In the genomic region with DNA sequence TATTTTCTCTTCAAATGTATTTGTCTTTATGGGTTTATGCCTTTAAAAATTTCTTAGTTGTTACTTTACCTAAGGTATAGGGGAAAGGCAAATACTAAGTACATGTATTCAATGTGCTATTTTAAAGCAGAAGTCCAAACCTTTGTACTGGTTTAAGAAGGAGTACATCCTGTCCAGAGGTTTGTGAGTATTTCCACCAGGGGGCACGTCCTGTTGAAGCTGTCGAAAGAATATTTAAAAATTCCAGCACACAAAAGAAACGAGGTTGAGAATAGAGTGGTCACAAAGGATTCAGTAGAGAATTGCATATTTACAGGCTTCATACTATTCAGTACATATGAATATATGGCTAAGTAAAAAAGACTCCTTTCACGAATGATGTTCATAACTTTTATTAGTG, we compare ENCODE assay signal across 17 cellular contexts. TPM values are rescaled to one million over a fixed set of nuclear protein-coding genes. Genes with fewer than 3 reads are reported as not detected.
DNase-seq lines count a peak whose midpoint lies in the region; ATAC-seq, FAIRE-seq and TF ChIP-seq lines count a peak whose summit lies in the region.
"Had no signal": no experiment of that assay in that cellular context is flagged by ENCODE, and none has a peak within 500 bp of the region (broad histone marks: within the 10 kb centered on the region; RNA-seq: fewer than 3 reads in every experiment).

No MANE protein-coding gene starts in this region.

- no peak for FAIRE-seq in astrocyte (lab: Jason Lieb, UNC)

- no peak for ATAC-seq in GM19463 (IDR thresholded peaks at IDR 0.05; ENCODE audit: unreplicated experiment)
- ATAC-seq: stimulated activated effector memory CD8-positive, alpha-beta T cell treated with anti-CD3 and anti-CD28 coated beads, Interleukin-12 subunit alpha, Interleukin-12 subunit beta, amount 100 ng/mL, for 72 hours had no signal

- H4K20me1 ChIP-seq in astrocyte (ENCODE audit: insufficient read depth, low read length): peaks cover 22% of the 10 kb centered on the region

- no peaks in the 10 kb centered on the region for H3K9me3 Mint-ChIP-seq in astrocyte (ENCODE audit: unreplicated experiment)

- H2AFZ ChIP-seq in astrocyte (ENCODE audit: low read depth, low read length): no peak overlapping the region

- H3K79me2 ChIP-seq in astrocyte (ENCODE audit: insufficient read depth, low read length): peaks cover 47% of the 10 kb centered on the region

- H3K27ac Mint-ChIP-seq in astrocyte (ENCODE audit: unreplicated experiment): no peak overlapping the region
- H3K27ac Mint-ChIP-seq: activated naive CD4-positive, alpha-beta T cell treated with anti-CD3 and anti-CD28 coated beads, Interleukin-2, amount 50 U/mL, for 24 hours; B cell; stimulated activated effector memory CD8-positive, alpha-beta T cell treated with anti-CD3 and anti-CD28 coated beads, Interleukin-12 subunit alpha, Interleukin-12 subunit beta, amount 100 ng/mL, for 72 hours had no signal

- no peak overlapping the region for H3K27ac ChIP-seq in C4-2B
- no peak overlapping the region for H3K27ac ChIP-seq in astrocyte (ENCODE audit: low read depth, low read length)
- H3K27ac ChIP-seq in tibial artery: no peak overlapping the region
- no peak overlapping the region for H3K27ac ChIP-seq in ascending aorta
- H3K27ac ChIP-seq: coronary artery, SJSA1 had no signal

- no peaks in the 10 kb centered on the region for H3K27me3 Mint-ChIP-seq in astrocyte (ENCODE audit: low read depth, unreplicated experiment)
- H3K27me3 Mint-ChIP-seq: activated naive CD4-positive, alpha-beta T cell treated with anti-CD3 and anti-CD28 coated beads, Interleukin-2, amount 50 U/mL, for 24 hours; B cell had no signal

- TF ChIP-seq CTCF in C4-2B (conservative IDR thresholded peaks at IDR 0.05) (peak; percentile 24; the same call in 1 of the 2 replicates), astrocyte (IDR thresholded peaks at IDR 0.05; ENCODE audit: insufficient read depth, low read depth, low read length) (peak; percentile 22), tibial artery (IDR thresholded peaks at IDR 0.05) (no peak), ascending aorta (IDR thresholded peaks at IDR 0.05) (no peak)

- no peak overlapping the region for H3K4me3 ChIP-seq in astrocyte (ENCODE audit: insufficient read depth, low read depth, low read length)
- no peak overlapping the region for H3K4me3 ChIP-seq in tibial artery
- H3K4me3 ChIP-seq in ascending aorta: no peak overlapping the region
- H3K4me3 ChIP-seq: coronary artery, SJSA1 had no signal

- H3K4me2 ChIP-seq in astrocyte (ENCODE audit: low read length): no peak overlapping the region

- peaks cover 6% of the 10 kb centered on the region for H3K36me3 ChIP-seq in astrocyte (ENCODE audit: insufficient read depth, low read length)
- peaks cover 0 to 9% (median 3%) of the 10 kb centered on the region in 3 donors for H3K36me3 ChIP-seq in tibial artery
- H3K36me3 ChIP-seq in ascending aorta: peaks cover 2 to 29% of the 10 kb centered on the region in 2 donors

- H3K4me1 Mint-ChIP-seq in astrocyte (ENCODE audit: low read depth, unreplicated experiment): peaks cover 10% of the 10 kb centered on the region

- no peaks in the 10 kb centered on the region for H3K9me3 ChIP-seq in astrocyte (ENCODE audit: insufficient read depth, low read depth, low read length)
- H3K9me3 ChIP-seq in tibial artery: no peaks in the 10 kb centered on the region
- peaks cover 0 to 14% of the 10 kb centered on the region in 2 donors for H3K9me3 ChIP-seq in ascending aorta
- H3K9me3 ChIP-seq: SJSA1 had no signal

- H3K4me3 Mint-ChIP-seq in astrocyte (ENCODE audit: unreplicated experiment): no peak overlapping the region
- H3K4me3 Mint-ChIP-seq: activated naive CD4-positive, alpha-beta T cell treated with anti-CD3 and anti-CD28 coated beads, Interleukin-2, amount 50 U/mL, for 24 hours; B cell; stimulated activated effector memory CD8-positive, alpha-beta T cell treated with anti-CD3 and anti-CD28 coated beads, Interleukin-12 subunit alpha, Interleukin-12 subunit beta, amount 100 ng/mL, for 72 hours had no signal

- peaks cover 2% of the 10 kb centered on the region for H3K36me3 Mint-ChIP-seq in astrocyte (ENCODE audit: low read depth, unreplicated experiment)

- H3K4me1 ChIP-seq in astrocyte (ENCODE audit: insufficient read depth, low read length) (no peaks in the 10 kb centered on the region), tibial artery (no peaks in the 10 kb centered on the region), ascending aorta (no peaks in the 10 kb centered on the region)
- H3K4me1 ChIP-seq: SJSA1 had no signal

- DNase-seq in Kasumi-1 (lab: John Stamatoyannopoulos, UW): peak; percentile 41 to 63
- no peak for DNase-seq in astrocyte (ENCODE audit: low read depth)
- peak; percentile 31 for DNase-seq in iris pigment epithelial cell (ENCODE audit: low read depth)
- DNase-seq in HK-2 (ENCODE audit: unreplicated experiment): no peak
- DNase-seq in tibial artery: no peak
- no peak for DNase-seq in ascending aorta (ENCODE audit: low spot score in 2 of 2)
- DNase-seq: islet precursor cell; NCI-H1694 treated with DMSO at 0.1 percent for 48 hours; NCI-H748 treated with DMSO at 0.1 percent for 48 hours; stimulated activated CD4-positive, alpha-beta T cell treated with anti-CD3 and anti-CD28 coated beads, Interleukin-4, amount 100 ng/mL, for 1 hour had no signal

- H3K27me3 ChIP-seq in astrocyte (ENCODE audit: insufficient read depth, low read length) (no peaks in the 10 kb centered on the region), tibial artery (no peaks in the 10 kb centered on the region), ascending aorta (no peaks in the 10 kb centered on the region)
- H3K27me3 ChIP-seq: SJSA1 had no signal

- H3K9ac ChIP-seq in astrocyte (ENCODE audit: low read length): no peak overlapping the region

- intact Hi-C loops in tibial artery (cut with DNase I; ENCODE audit: low total_unique reads): no loop called here
- intact Hi-C loops in ascending aorta (cut with DNase I): no loop called here

RNA-seq across cellular contexts. Expression of gene URI1, which starts 59.8 kb away (rescaled TPM):
- total RNA-seq in astrocyte (61.0 and 61.4 TPM in 2 replicates), ascending aorta (23.8 TPM)

Comparison
In these comparisons a context has a peak if more than half of its experiments do, and no peak if none do; other contexts are left out.
1. CTCF ChIP-seq: peak in C4-2B (single experiment) and astrocyte (single experiment); none in tibial artery (0 of 2) and ascending aorta (0 of 3).
2. DNase-seq: peak in Kasumi-1 (2 of 2) and iris pigment epithelial cell (single experiment); none in astrocyte (single experiment), HK-2 (single experiment), tibial artery (0 of 2) and ascending aorta (0 of 2).